In genomic region chr5:174511711-174512253, GRCh38 we compare ENCODE assay signal across 1 cellular context.
TF ChIP-seq lines count a peak whose summit lies in the region.

No MANE protein-coding gene starts in this region.

TF ChIP-seq in WTC11, 78 proteins besides CTCF, POLR2A, EP300 and RAD21 (continued from another document):
- TF ChIP-seq RELA (CRISPR knock-in tag; IDR thresholded peaks at IDR 0.05; ENCODE audit: borderline replicate concordance) (no peak), SMAD3 (CRISPR knock-in tag; IDR thresholded peaks at IDR 0.05; ENCODE audit: borderline replicate concordance) (no peak), ZNF219 (CRISPR knock-in tag; IDR thresholded peaks at IDR 0.05; ENCODE audit: borderline replicate concordance) (no peak)
